ENCODE assay signal across 22 cellular contexts in the genomic region with DNA sequence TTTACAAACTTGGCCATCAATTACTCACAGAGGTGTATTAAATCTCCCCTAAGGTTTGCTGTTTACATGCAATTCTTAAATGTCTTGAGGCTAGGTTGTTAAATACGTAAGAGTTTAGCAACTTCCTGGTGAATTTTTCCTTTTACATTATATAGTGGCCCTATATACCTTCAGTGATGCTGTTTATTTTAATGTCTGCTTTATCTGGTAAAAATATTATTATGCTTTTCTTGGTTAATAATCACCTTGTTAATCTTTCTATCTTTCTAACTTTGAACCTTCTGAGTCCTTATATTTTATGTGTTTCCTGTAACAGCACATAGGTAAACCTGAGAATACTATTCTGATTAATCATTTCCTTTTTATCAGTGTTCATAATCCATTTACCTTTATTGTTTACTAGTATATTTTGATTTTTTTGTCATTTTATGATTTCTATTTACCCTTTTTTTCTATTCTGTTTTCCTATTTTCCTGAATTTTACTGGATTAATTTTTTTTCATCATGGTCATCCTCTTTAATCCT.
"Had no signal": no experiment of that assay in that cellular context is flagged by ENCODE, and none has a peak within 500 bp of the region (broad histone marks: within the 10 kb centered on the region; RNA-seq: fewer than 3 reads in every experiment).

No MANE protein-coding gene starts in this region.

- H3K27me3 ChIP-seq: esophagus squamous epithelium, testis had no signal

- H3K4me3 ChIP-seq: esophagus squamous epithelium, mucosa of descending colon, testis had no signal

- H3K27ac ChIP-seq: esophagus squamous epithelium, testis had no signal

- DNase-seq: activated CD4-positive, alpha-beta memory T cell treated with anti-CD3 and anti-CD28 coated beads for 36 hours; activated CD4-positive, alpha-beta T cell treated with anti-CD3 and anti-CD28 coated beads for 48 hours; activated CD8-positive, alpha-beta memory T cell treated with anti-CD3 and anti-CD28 coated beads, Interleukin-2, amount 50 U/mL, for 4 hours; activated naive CD8-positive, alpha-beta T cell treated with anti-CD3 and anti-CD28 coated beads, Interleukin-2, amount 50 U/mL, for 24 hours; activated T-cell treated with anti-CD3 and anti-CD28 coated beads, Interleukin-2, amount 50 U/mL, for 1 hour; amygdala; central memory CD4-positive, alpha-beta T cell; endodermal cell; esophagus squamous epithelium; foreskin melanocyte; glutamatergic neuron; islet precursor cell; left cardiac atrium; left ventricle myocardium superior; mucosa of descending colon; posterior cingulate gyrus; right cardiac atrium; stimulated activated CD4-positive, alpha-beta T cell treated with anti-CD3 and anti-CD28 coated beads, Interleukin-4, amount 100 ng/mL, for 1 hour; stimulated activated naive CD8-positive, alpha-beta T cell treated with anti-CD3 and anti-CD28 coated beads, Interleukin-15, Interleukin-2, amounts not matched to agents 100 U/mL and 50 U/mL, for 24 hours; testis had no signal

- H3K4me1 ChIP-seq: esophagus squamous epithelium, testis had no signal

- H3K9me3 ChIP-seq: esophagus squamous epithelium, mucosa of descending colon, testis had no signal

- FAIRE-seq: urothelium cell line had no signal

- ATAC-seq: activated naive CD8-positive, alpha-beta T cell treated with anti-CD3 and anti-CD28 coated beads, Interleukin-2, amount 50 U/mL, for 24 hours; left cardiac atrium; left ventricle myocardium superior; mucosa of descending colon; natural killer cell treated with Interleukin-12 subunit alpha and Interleukin-12 subunit beta and Interleukin-15 and Interleukin-18, amount 100 ng/mL, for 72 hours; right cardiac atrium; stimulated activated naive CD8-positive, alpha-beta T cell treated with anti-CD3 and anti-CD28 coated beads, Interleukin-15, Interleukin-2, amounts not matched to agents 100 U/mL and 50 U/mL, for 24 hours had no signal
